In genomic region chr5:105088961-105089360, GRCh38 we compare ENCODE assay signal across 16 cellular contexts.
DNase-seq lines count a peak whose midpoint lies in the region; TF ChIP-seq lines count a peak whose summit lies in the region.
"Had no signal": no experiment of that assay in that cellular context is flagged by ENCODE, and none has a peak within 500 bp of the region (broad histone marks: within the 10 kb centered on the region; RNA-seq: fewer than 3 reads in every experiment).

No MANE protein-coding gene starts in this region.

- H3K36me3 ChIP-seq in ACC112 (ENCODE audit: insufficient read depth, low read length) (no peaks in the 10 kb centered on the region), adipocyte (ENCODE audit: control insufficient read depth, insufficient read depth, low read length, severe bottlenecking) (no peaks in the 10 kb centered on the region), thyroid gland (no peaks in the 10 kb centered on the region)
- H3K36me3 ChIP-seq: BLaER1 had no signal

- peak overlapping the region; percentile 9 for H2AFZ ChIP-seq in ACC112 (ENCODE audit: low read length, unreplicated experiment)

- no peaks in the 10 kb centered on the region for H3K79me2 ChIP-seq in ACC112 (ENCODE audit: control insufficient read depth, insufficient read depth, low read length, unreplicated experiment)

- no peak overlapping the region for H3K9ac ChIP-seq in adipocyte (ENCODE audit: low read length)
- H3K9ac ChIP-seq: BLaER1 had no signal

- CTCF ChIA-PET in HEK293T (lab: Yijun Ruan, JAX) = no interaction called here

- no peak for TF ChIP-seq POLR2A in thyroid gland (IDR thresholded peaks at IDR 0.05)

- no peak for TF ChIP-seq CTCF in astrocyte of the spinal cord (IDR thresholded peaks at IDR 0.05; ENCODE audit: low read depth, low read length)
- no peak for TF ChIP-seq CTCF in thyroid gland (IDR thresholded peaks at IDR 0.05)

- no peaks in the 10 kb centered on the region for H3K4me1 ChIP-seq in ACC112 (ENCODE audit: control insufficient read depth, insufficient read depth, low read length, unreplicated experiment)
- H3K4me1 ChIP-seq in adipocyte (ENCODE audit: control insufficient read depth, insufficient read depth, low read length) = no peaks in the 10 kb centered on the region
- H3K4me1 ChIP-seq in thyroid gland = no peaks in the 10 kb centered on the region
- H3K4me1 ChIP-seq: A549, BLaER1 had no signal

- H3K4me3 ChIP-seq in ACC112 (ENCODE audit: low read depth, low read length) = no peak overlapping the region
- no peak overlapping the region for H3K4me3 ChIP-seq in adipocyte (ENCODE audit: low read length)
- H3K4me3 ChIP-seq in astrocyte of the spinal cord (ENCODE audit: low read depth, low read length) = no peak overlapping the region
- H3K4me3 ChIP-seq in thyroid gland (replicated peaks in 1 of 3) = no peak overlapping the region
- H3K4me3 ChIP-seq: A549, BLaER1 had no signal

- intact Hi-C loops in thyroid gland (cut with DNase I) = no loop called here

- peaks cover 21% of the 10 kb centered on the region for H3K9me3 ChIP-seq in adipocyte (ENCODE audit: control insufficient read depth, low read length)
- no peaks in the 10 kb centered on the region for H3K9me3 ChIP-seq in thyroid gland
- H3K9me3 ChIP-seq: A549, BLaER1 had no signal

- 35 to 40% methylated on average over 2 of the region's 2 CpGs for WGBS in thyroid gland, 2 donors

- in situ Hi-C loops in astrocyte of the spinal cord (cut with HindIII; ENCODE audit: low sequenced_read_pairs) = no loop called here

- H3K27me3 ChIP-seq in ACC112 (ENCODE audit: insufficient read depth, low read length) (no peaks in the 10 kb centered on the region), adipocyte (replicated peaks; ENCODE audit: control insufficient read depth, insufficient read depth, low read length) (no peaks in the 10 kb centered on the region), thyroid gland (no peaks in the 10 kb centered on the region)
- H3K27me3 ChIP-seq: BLaER1 had no signal

- POLR2A ChIA-PET in HEK293T (lab: Yijun Ruan, JAX) = no interaction called here

- H3K27ac ChIP-seq in ACC112 (ENCODE audit: low read depth, low read length) = no peak overlapping the region
- no peak overlapping the region for H3K27ac ChIP-seq in thyroid gland
- H3K27ac ChIP-seq: 22Rv1, A549, BLaER1 had no signal

- DNase-seq in adipocyte (ENCODE audit: low read depth) (peak; percentile 56), astrocyte of the spinal cord (ENCODE audit: low read depth, low spot score) (peak; percentile 13), foreskin melanocyte (peak; percentile 27), HuH-7 (ENCODE audit: low spot score) (no peak), thyroid gland (no peak), HEK293T (ENCODE audit: extremely low spot score) (no peak)
- DNase-seq: CD4-positive, alpha-beta memory T cell; DMS153; DMS79; GF-D8; GOT3; H7 had no signal

TF ChIP-seq in HEK293T, 16 proteins besides CTCF, POLR2A, EP300 and RAD21:
- TF ChIP-seq SUZ12 (IDR thresholded peaks at IDR 0.05) = no peak
- no peak for TF ChIP-seq L3MBTL2 (conservative IDR thresholded peaks at IDR 0.05)
- TF ChIP-seq ARNT (IDR thresholded peaks at IDR 0.05) = no peak
- TF ChIP-seq CTBP1 (IDR thresholded peaks at IDR 0.05; ENCODE audit: borderline replicate concordance) = no peak
- no peak for TF ChIP-seq ELF4 (IDR thresholded peaks at IDR 0.05)
- no peak for TF ChIP-seq BHLHE40 (IDR thresholded peaks at IDR 0.05; ENCODE audit: borderline replicate concordance)
- no peak for TF ChIP-seq NFRKB (IDR thresholded peaks at IDR 0.05)
- no peak for TF ChIP-seq TARDBP (IDR thresholded peaks at IDR 0.05)
- no peak for TF ChIP-seq ZNF384 (IDR thresholded peaks at IDR 0.05)
- TF ChIP-seq FOXM1 (IDR thresholded peaks at IDR 0.05; ENCODE audit: borderline replicate concordance) = no peak
- TF ChIP-seq FOXA1 (IDR thresholded peaks at IDR 0.05) = no peak
- no peak for TF ChIP-seq FOXK2 (IDR thresholded peaks at IDR 0.05)
- TF ChIP-seq LEF1 (IDR thresholded peaks at IDR 0.05; ENCODE audit: borderline replicate concordance) = no peak

Comparison
In these comparisons a context has a peak if more than half of its experiments do, and no peak if none do; other contexts are left out.
1. DNase-seq: peak in adipocyte (single experiment), astrocyte of the spinal cord (single experiment) and foreskin melanocyte (single experiment); none in HuH-7 (single experiment), thyroid gland (0 of 2) and HEK293T (single experiment).